Comparison of ENCODE assay signal across 9 cellular contexts in genomic region chr10:24901686-24902399, GRCh38. TPM values are rescaled to one million over a fixed set of nuclear protein-coding genes. Genes with fewer than 3 reads are reported as not detected.
DNase-seq lines count a peak whose midpoint lies in the region; ATAC-seq, FAIRE-seq and TF ChIP-seq lines count a peak whose summit lies in the region.
"Had no signal": no experiment of that assay in that cellular context is flagged by ENCODE, and none has a peak within 500 bp of the region (broad histone marks: within the 10 kb centered on the region; RNA-seq: fewer than 3 reads in every experiment).

No MANE protein-coding gene starts in this region.

- DNase-seq in NCI-H748 (lab: John Stamatoyannopoulos, UW; ENCODE audit: unreplicated experiment) = peak; percentile 19
- DNase-seq in NCI-H748 treated with DMSO at 0.1 percent for 48 hours (lab: John Stamatoyannopoulos, UW) = no peak
- peak; percentile 13 for DNase-seq in MM.1S
- DNase-seq in HepG2 (ENCODE audit: low spot score) = peak; percentile 54
- DNase-seq in midbrain (lab: John Stamatoyannopoulos, UW) = no peak
- DNase-seq in NCI-H2196 (lab: John Stamatoyannopoulos, UW; ENCODE audit: unreplicated experiment) = no peak

- TF ChIP-seq CTCF in MM.1S (IDR thresholded peaks at IDR 0.05; ENCODE audit: low read length) = no peak
- no peak for TF ChIP-seq CTCF in brain (conservative IDR thresholded peaks at IDR 0.05)
- no peak for TF ChIP-seq CTCF in HepG2 (CRISPR knock-in tag; IDR thresholded peaks at IDR 0.05)

- no peak for FAIRE-seq in HepG2 (lab: Jason Lieb, UNC)

- no peak for TF ChIP-seq POLR2A in HepG2 (IDR thresholded peaks at IDR 0.05; ENCODE audit: insufficient read depth in 1 of 2, low read depth in 2 of 2, low read length in 2 of 2)

- peak overlapping the region; percentile 73 for H3K4me2 ChIP-seq in MM.1S (ENCODE audit: low read depth, low read length)
- H3K4me2 ChIP-seq in HepG2 (ENCODE audit: low read depth, low read length) = 0 out of 2 replicates have a peak overlapping the region, but pooled peaks have one; percentile 12
- H3K4me2 ChIP-seq: BLaER1 had no signal

- peak overlapping the region; percentile 42 for H2AFZ ChIP-seq in MM.1S (ENCODE audit: low read length)
- H2AFZ ChIP-seq in HepG2 (ENCODE audit: low read length) = no peak overlapping the region

- CTCF ChIA-PET in HepG2 (lab: Yijun Ruan, JAX; ENCODE audit: low intra/inter-chr PET ratio, low total read pairs) = no interaction called here

- TF ChIP-seq EP300 in HepG2 (IDR thresholded peaks at IDR 0.05; ENCODE audit: low read depth in 2 of 2, low read length in 2 of 2) (no peak), HepG2 (CRISPR knock-in tag; IDR thresholded peaks at IDR 0.05; ENCODE audit: borderline replicate concordance) (no peak)

- peaks cover 29% of the 10 kb centered on the region for H3K4me1 Mint-ChIP-seq in brain

- H3K27me3 ChIP-seq in MM.1S (replicated peaks; ENCODE audit: insufficient read depth, low read length) = no peaks in the 10 kb centered on the region
- H3K27me3 ChIP-seq in HepG2 (ENCODE audit: control insufficient read depth in 1 of 2, insufficient read depth in 2 of 2, low read length in 2 of 2) = no peaks in the 10 kb centered on the region
- H3K27me3 ChIP-seq: BLaER1 had no signal

- POLR2A ChIA-PET in HepG2 (lab: Yijun Ruan, JAX) = no interaction called here

- BruUV-seq in HepG2 (replicated peaks; lab: Mats Ljungman, UMichigan) = no TSS peak

- H3K79me2 ChIP-seq in MM.1S (ENCODE audit: low read length) (no peaks in the 10 kb centered on the region), HepG2 (ENCODE audit: insufficient read depth, low read length) (no peaks in the 10 kb centered on the region)

- H3K36me3 Mint-ChIP-seq in brain = peaks cover 10% of the 10 kb centered on the region

- H3K27ac ChIP-seq in MM.1S (ENCODE audit: low read length) (peak overlapping the region; percentile 83; the same call in 1 of the 2 replicates), HepG2 (ENCODE audit: extremely low read length, insufficient read depth, low read length) (no peak overlapping the region)
- H3K27ac ChIP-seq: BLaER1 had no signal

- peak overlapping the region; percentile 45 to 73 (median 67) for H3K4me3 Mint-ChIP-seq in brain

- peaks cover 25% of the 10 kb centered on the region for H3F3A ChIP-seq in MM.1S (ENCODE audit: insufficient read depth, low read length)

- ATAC-seq in GM21619 (IDR thresholded peaks at IDR 0.05; ENCODE audit: unreplicated experiment) (peak; percentile 44), HepG2 (peak; percentile 39)

- H3K9me3 Mint-ChIP-seq in brain = peaks cover 0 to under 1% (median 0%) of the 10 kb centered on the region in 5 experiments

- no peaks in the 10 kb centered on the region for H3K9me3 ChIP-seq in MM.1S (replicated peaks; ENCODE audit: insufficient read depth, low read length)
- H3K9me3 ChIP-seq in HepG2 (ENCODE audit: low read length) = no peaks in the 10 kb centered on the region

- H3K9me2 ChIP-seq in MM.1S (replicated peaks; ENCODE audit: insufficient read depth, low read length) = no peaks in the 10 kb centered on the region

- intact Hi-C loops in HepG2 (cut with micrococcal nuclease; ENCODE audit: unreplicated experiment) = no loop called here

- TF ChIP-seq RAD21 in HepG2 (CRISPR knock-in tag; IDR thresholded peaks at IDR 0.05) = no peak

- in situ Hi-C loops in HepG2 (cut with HindIII; ENCODE audit: extremely low pct_ligation_motif_present, low pct_unique_long_range_greater_than_20kb) = no loop called here

- 8% methylated on average over 5 of the region's 5 CpGs for WGBS in HepG2 (ENCODE audit: low lambda C conversion rate)

- H3K36me3 ChIP-seq in MM.1S (replicated peaks; ENCODE audit: insufficient read depth, low read length) = no peaks in the 10 kb centered on the region
- no peaks in the 10 kb centered on the region for H3K36me3 ChIP-seq in HepG2 (replicated peaks in 1 of 2; ENCODE audit: control insufficient read depth in 1 of 2, insufficient read depth in 2 of 2, low read length in 2 of 2)
- H3K36me3 ChIP-seq: BLaER1 had no signal

- H4K20me1 ChIP-seq in MM.1S (ENCODE audit: insufficient read depth, low read length) (no peaks in the 10 kb centered on the region), HepG2 (ENCODE audit: insufficient read depth, low read length) (no peaks in the 10 kb centered on the region)
- H4K20me1 ChIP-seq: BLaER1 had no signal

- H3K4me1 ChIP-seq in MM.1S (ENCODE audit: low read length) (peaks cover 28% of the 10 kb centered on the region), HepG2 (ENCODE audit: insufficient read depth, low read length) (0 out of 2 replicates have a peak, but pooled peaks cover 10% of the 10 kb centered on the region)
- H3K4me1 ChIP-seq: BLaER1 had no signal

- H3K27ac Mint-ChIP-seq in brain = peak overlapping the region; percentile 90 to 98 (median 94)

- no peaks in the 10 kb centered on the region for H3K27me3 Mint-ChIP-seq in brain

- H3K9ac ChIP-seq in MM.1S (ENCODE audit: low read length) (peak overlapping the region; percentile 34; the same call in 1 of the 2 replicates), HepG2 (ENCODE audit: insufficient read depth, low read depth, low read length) (no peak overlapping the region)
- H3K9ac ChIP-seq: BLaER1 had no signal

- H3K4me3 ChIP-seq in MM.1S (ENCODE audit: low read length) = peak overlapping the region; percentile 34; the same call in 1 of the 2 replicates
- no peak overlapping the region for H3K4me3 ChIP-seq in HepG2 (replicated peaks in 1 of 3; ENCODE audit: insufficient read depth in 1 of 3, low read depth in 2 of 3, low read length in 3 of 3)
- H3K4me3 ChIP-seq: BLaER1 had no signal

TF ChIP-seq in HepG2, 621 proteins besides CTCF, POLR2A, EP300 and RAD21:
- TF ChIP-seq FOSL2 (CRISPR knock-in tag; IDR thresholded peaks at IDR 0.05) (peak; percentile 39; the same call in 1 of the 2 replicates), SOX6 (IDR thresholded peaks at IDR 0.05) (no peak), SOX6 (CRISPR knock-in tag; IDR thresholded peaks at IDR 0.05) (no peak), CHD4 (IDR thresholded peaks at IDR 0.05; ENCODE audit: borderline replicate concordance, low read length) (no peak)

RNA-seq across cellular contexts. Expression of gene PRTFDC1, which starts 50.6 kb away (rescaled TPM):
- 30.7 TPM for polyA plus RNA-seq in brain (ENCODE audit: insufficient read depth, low read depth, low replicate concordance)
- total RNA-seq in HepG2 (2016; rRNA removed; fragmentation: Illumina TruSeq; extraction: Trizol) = not detected in 2 replicates
- total RNA-seq in HepG2 (2016; cell fraction: cytosol; rRNA removed; fragmentation: Illumina TruSeq; extraction: Trizol; ENCODE audit: low read depth) = not detected in 2 replicates
- total RNA-seq in HepG2 (2016; cell fraction: insoluble cytoplasmic fraction; rRNA removed; fragmentation: Illumina TruSeq; extraction: Trizol) = not detected in 2 replicates
- not detected in 2 replicates for total RNA-seq in HepG2 (2016; cell fraction: membrane; rRNA removed; fragmentation: Illumina TruSeq; extraction: Trizol)
- not detected in 2 replicates for total RNA-seq in HepG2 (2016; cell fraction: nucleus; rRNA removed; fragmentation: Illumina TruSeq; extraction: Trizol)
- not detected in 2 replicates for polyA plus RNA-seq in HepG2 (2011; rRNA removed)
- polyA plus RNA-seq in HepG2 (2011; cell fraction: cytosol; rRNA removed) = not detected in 2 replicates
- not detected in 2 replicates for polyA plus RNA-seq in HepG2 (2011; cell fraction: nucleus; rRNA removed)
- not detected in 2 replicates for polyA plus RNA-seq in HepG2 (2012)
- not detected in 2 replicates for polyA plus RNA-seq in HepG2 (2016; cell fraction: cytosol; fragmentation: Illumina TruSeq; extraction: Trizol; ENCODE audit: low read depth)
- not detected in 2 replicates for polyA plus RNA-seq in HepG2 (2016; cell fraction: insoluble cytoplasmic fraction; fragmentation: Illumina TruSeq; extraction: Trizol; ENCODE audit: low read depth)
- polyA plus RNA-seq in HepG2 (2016; cell fraction: membrane; fragmentation: Illumina TruSeq; extraction: Trizol; ENCODE audit: low read depth) = not detected in 2 replicates
- not detected in 2 replicates for polyA plus RNA-seq in HepG2 (2016; cell fraction: nucleus; fragmentation: Illumina TruSeq; extraction: Trizol; ENCODE audit: insufficient read depth, low read depth)
- polyA minus RNA-seq in HepG2 (2011; rRNA and poly(A)+ RNA removed; ENCODE audit: low replicate concordance) = 5.6 TPM in 1 of 2 replicates, not detected in the other
- polyA minus RNA-seq in HepG2 (2011; cell fraction: cytosol; rRNA and poly(A)+ RNA removed) = not detected in 2 replicates
- polyA minus RNA-seq in HepG2 (2011; cell fraction: nucleus; rRNA and poly(A)+ RNA removed) = not detected in 2 replicates

Comparison
In these comparisons a context has a peak if more than half of its experiments do, and no peak if none do; other contexts are left out.
1. DNase-seq: peak in NCI-H748 (single experiment), MM.1S (single experiment) and HepG2 (single experiment); none in NCI-H748 treated with DMSO at 0.1 percent for 48 hours (single experiment), midbrain (single experiment) and NCI-H2196 (single experiment).
2. RNA of gene PRTFDC1, which starts 50.6 kb away (polyA plus RNA-seq): 30.7 TPM in brain (single experiment); not detected in HepG2; every median in the first group is over 10 times any median in the second.